ENCODE assay signal across 8 cellular contexts in the genomic region with DNA sequence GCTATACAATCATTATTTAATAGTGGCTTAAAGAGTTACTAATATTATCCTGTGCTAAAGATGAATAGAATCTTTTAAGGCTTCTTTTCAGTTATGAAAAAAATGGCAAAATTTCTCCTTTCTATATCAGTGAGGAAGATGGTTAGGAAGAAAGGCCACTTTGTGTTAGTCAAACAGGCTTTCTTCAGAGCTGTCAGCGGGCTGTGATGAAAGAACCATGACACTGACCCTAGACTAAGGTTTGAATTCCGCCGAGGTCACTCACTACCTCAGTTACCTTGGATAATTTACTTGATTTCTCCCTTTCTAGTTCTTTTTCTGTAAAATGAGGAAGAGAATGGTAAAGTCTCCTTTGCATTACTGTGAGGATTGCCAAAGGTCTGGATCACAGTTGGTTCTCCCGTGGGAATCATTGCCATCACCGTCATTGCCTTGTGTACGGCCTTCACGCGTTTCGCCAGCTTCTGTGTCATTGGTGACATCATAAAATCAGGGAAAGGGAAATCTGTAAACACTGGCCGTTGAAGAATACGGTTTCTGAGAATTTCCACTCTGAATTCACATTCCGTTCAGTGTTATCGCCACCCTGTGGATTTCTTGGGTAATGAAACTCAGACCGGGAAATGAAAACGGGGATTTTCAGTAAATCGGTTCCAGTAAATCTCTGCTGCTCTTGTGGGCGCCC. TPM values are rescaled to one million over a fixed set of nuclear protein-coding genes. Genes with fewer than 3 reads are reported as not detected.
A peak's percentile ranks its signal among the peaks of the same experiment; 100 is the strongest.
DNase-seq lines count a peak whose midpoint lies in the region; ATAC-seq and TF ChIP-seq lines count a peak whose summit lies in the region.

No MANE protein-coding gene starts in this region.

- H2AFZ ChIP-seq in neural progenitor cell (replicated peaks) = peak overlapping the region; percentile 93

- no peaks in the 10 kb centered on the region for H3K79me2 ChIP-seq in neural progenitor cell (ENCODE audit: low read depth)

- peaks cover 3% of the 10 kb centered on the region for H3K9me3 Mint-ChIP-seq in neural progenitor cell

- TF ChIP-seq CTCF in fibroblast of the aortic adventitia (IDR thresholded peaks at IDR 0.05; ENCODE audit: insufficient read depth, low read length) = peak; percentile 88
- peak; percentile 96 for TF ChIP-seq CTCF in neural progenitor cell (IDR thresholded peaks at IDR 0.05)

- H3F3A ChIP-seq in neural progenitor cell (ENCODE audit: low read depth) = no peaks in the 10 kb centered on the region

- H3K27me3 ChIP-seq in neural progenitor cell (no peaks in the 10 kb centered on the region), stomach smooth muscle (ENCODE audit: control insufficient read depth in 1 of 2, insufficient read depth in 2 of 2, low read length in 2 of 2) (no peaks in the 10 kb centered on the region)

- H3K36me3 Mint-ChIP-seq in neural progenitor cell = no peaks in the 10 kb centered on the region

- H3K27ac ChIP-seq in neural progenitor cell (no peak overlapping the region), stomach smooth muscle (ENCODE audit: low read length) (peak overlapping the region; percentile 53)

- H3K4me1 Mint-ChIP-seq in neural progenitor cell = no peaks in the 10 kb centered on the region

- no peak overlapping the region for H3K9ac ChIP-seq in neural progenitor cell
- H3K9ac ChIP-seq in stomach smooth muscle (ENCODE audit: low read length in 2 of 2) = peak overlapping the region; percentile 49 to 74

- peaks cover 4% of the 10 kb centered on the region for H3K27me3 Mint-ChIP-seq in neural progenitor cell (ENCODE audit: insufficient read depth, low read depth)

- peak overlapping the region; percentile 56 for H3K4me2 ChIP-seq in neural progenitor cell

- peak; percentile 98 for DNase-seq in DMS53 (lab: John Stamatoyannopoulos, UW)
- DNase-seq in KG1 (lab: John Stamatoyannopoulos, UW) = peak; percentile 13
- DNase-seq in RKO (ENCODE audit: low spot score) = peak; percentile 94
- DNase-seq in activated T-helper 1 cell treated with anti-CD3 and anti-CD28 coated beads, Interleukin-2, amount 50 U/mL, for 16 hours (ENCODE audit: low read depth in 1 of 2, low spot score in 1 of 2) = peak; percentile 7 to 30
- DNase-seq in fibroblast of the aortic adventitia (ENCODE audit: low read depth) = peak; percentile 96
- DNase-seq in neural progenitor cell (ENCODE audit: low spot score) = peak; percentile 86

- no peaks in the 10 kb centered on the region for H4K20me1 ChIP-seq in neural progenitor cell (ENCODE audit: low read depth)

- H3K27ac Mint-ChIP-seq in neural progenitor cell = peak overlapping the region; percentile 77

- peak; percentile 98 for ATAC-seq in GM21576 (IDR thresholded peaks at IDR 0.05; ENCODE audit: unreplicated experiment)

- no peaks in the 10 kb centered on the region for H3K9me3 ChIP-seq in neural progenitor cell (ENCODE audit: low read depth)
- H3K9me3 ChIP-seq in stomach smooth muscle (ENCODE audit: control insufficient read depth in 2 of 2, low read length in 2 of 2) = no peaks in the 10 kb centered on the region

- H3K4me3 ChIP-seq in fibroblast of the aortic adventitia (ENCODE audit: low read depth, low read length) = peak overlapping the region; percentile 41
- H3K4me3 ChIP-seq in neural progenitor cell = no peak overlapping the region
- peak overlapping the region; percentile 26 to 76 for H3K4me3 ChIP-seq in stomach smooth muscle (ENCODE audit: low read length in 2 of 2)

- no peaks in the 10 kb centered on the region for H3K36me3 ChIP-seq in neural progenitor cell
- no peaks in the 10 kb centered on the region for H3K36me3 ChIP-seq in stomach smooth muscle (ENCODE audit: control insufficient read depth in 2 of 2, insufficient read depth in 2 of 2, low read length in 2 of 2)

- no peaks in the 10 kb centered on the region for H3K4me1 ChIP-seq in neural progenitor cell
- no peaks in the 10 kb centered on the region for H3K4me1 ChIP-seq in stomach smooth muscle (ENCODE audit: control insufficient read depth, insufficient read depth, low read length)

- peak overlapping the region; percentile 75 for H3K4me3 Mint-ChIP-seq in neural progenitor cell

RNA-seq across cellular contexts. Expression of gene YBX3, which starts 26.7 kb away (rescaled TPM):
- total RNA-seq in fibroblast of the aortic adventitia (ENCODE audit: low replicate concordance) (139 and 191 TPM in 2 replicates), neural progenitor cell (ENCODE audit: low replicate concordance) (78.9 and 123 TPM in 2 replicates)

RNA-seq across cellular contexts. Expression of gene TAS2R7, which starts 52.6 kb away (rescaled TPM):
- total RNA-seq in fibroblast of the aortic adventitia (ENCODE audit: low replicate concordance) (0.18 TPM in 1 of 2 replicates, not detected in the other), neural progenitor cell (ENCODE audit: low replicate concordance) (not detected in 2 replicates)

RNA-seq across cellular contexts. Expression of gene TAS2R8, which starts 57.2 kb away (rescaled TPM):
- total RNA-seq in fibroblast of the aortic adventitia (ENCODE audit: low replicate concordance) = 0.45 TPM in 1 of 2 replicates, not detected in the other
- 0.22 TPM in 1 of 2 replicates, not detected in the other for total RNA-seq in neural progenitor cell (ENCODE audit: low replicate concordance)

Comparison
In these comparisons a context has a peak if more than half of its experiments do, and no peak if none do; other contexts are left out.
1. DNase-seq: peak in every context shown above with its lines; median percentile 98 in DMS53; 96 in fibroblast of the aortic adventitia; 94 in RKO; 86 in neural progenitor cell; 18 in activated T-helper 1 cell treated with anti-CD3 and anti-CD28 coated beads, Interleukin-2, amount 50 U/mL, for 16 hours; 13 in KG1.